In the genomic region with DNA sequence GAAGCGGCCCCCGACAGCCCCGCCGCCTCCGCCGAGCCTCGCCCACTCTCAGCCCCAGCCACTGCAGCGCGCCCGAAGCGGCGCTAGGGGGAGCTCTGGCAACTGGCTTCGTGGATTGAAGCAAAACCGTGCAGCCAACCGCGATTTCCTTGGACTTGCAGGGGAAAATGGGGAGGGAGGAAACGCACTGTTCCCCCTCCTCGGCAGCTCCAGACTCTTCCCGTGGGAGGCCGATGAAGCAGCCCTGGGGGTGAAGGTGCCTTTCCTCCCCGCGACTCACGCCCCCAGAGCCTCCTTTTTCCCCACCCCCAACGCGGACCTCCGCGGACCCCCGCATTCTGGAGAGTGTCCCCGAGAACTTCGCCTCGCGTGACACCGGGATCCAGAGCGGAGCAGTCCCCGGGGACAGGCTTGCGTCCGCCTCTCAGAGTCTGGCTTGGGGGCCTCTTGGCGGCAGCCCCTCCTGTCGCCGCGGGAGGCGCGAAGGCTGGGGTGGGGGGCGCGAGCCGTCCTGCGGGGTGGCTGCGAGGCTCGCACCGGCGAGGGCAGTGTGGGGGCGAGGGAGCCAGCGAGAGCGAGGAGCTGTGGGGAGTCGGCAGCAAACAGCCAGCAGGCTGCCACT, we compare ENCODE assay signal across 8 cellular contexts. TPM values are rescaled to one million over a fixed set of nuclear protein-coding genes. Genes with fewer than 3 reads are reported as not detected.
DNase-seq lines count a peak whose midpoint lies in the region; ATAC-seq and TF ChIP-seq lines count a peak whose summit lies in the region.

No MANE protein-coding gene starts in this region.

- no peaks in the 10 kb centered on the region for H3K36me3 Mint-ChIP-seq in activated naive CD8-positive, alpha-beta T cell treated with anti-CD3 and anti-CD28 coated beads, Interleukin-2, amount 10 ng/mL, durations not matched to agents 7 days and 5 days
- peaks cover 1% of the 10 kb centered on the region for H3K36me3 Mint-ChIP-seq in osteocyte (ENCODE audit: unreplicated experiment)

- no peaks in the 10 kb centered on the region for H3K27me3 ChIP-seq in testis

- peak overlapping the region; percentile 75 for H3K27ac Mint-ChIP-seq in activated naive CD8-positive, alpha-beta T cell treated with anti-CD3 and anti-CD28 coated beads, Interleukin-2, amount 10 ng/mL, durations not matched to agents 7 days and 5 days
- peak overlapping the region; percentile 98 for H3K27ac Mint-ChIP-seq in osteocyte (ENCODE audit: unreplicated experiment)

- no peaks in the 10 kb centered on the region for H3K36me3 ChIP-seq in testis (ENCODE audit: low read depth, missing control alignments)

- DNase-seq in ELF-1 (ENCODE audit: low read depth, low spot score) (peak; percentile 87), MV-4-11 (lab: John Stamatoyannopoulos, UW) (peak; percentile 65), SKM-1 treated with dmso at 0.1 percent for 144 hours (lab: John Stamatoyannopoulos, UW; ENCODE audit: unreplicated experiment) (peak; percentile 57), Right ventricle myocardium inferior (ENCODE audit: missing footprints) (peak; percentile 96), osteocyte (ENCODE audit: extremely low spot score, unreplicated experiment) (peak; percentile 97), testis (peak; percentile 95)
- peak; percentile 89 for DNase-seq in activated naive CD8-positive, alpha-beta T cell treated with anti-CD3 and anti-CD28 coated beads, Interleukin-2, amount 10 ng/mL, durations not matched to agents 7 days and 5 days

- H3K4me1 ChIP-seq in testis: peaks cover 35% of the 10 kb centered on the region

- H3K27ac ChIP-seq in testis: peak overlapping the region; percentile 91 to 99

- H3K27me3 Mint-ChIP-seq in activated naive CD8-positive, alpha-beta T cell treated with anti-CD3 and anti-CD28 coated beads, Interleukin-2, amount 10 ng/mL, durations not matched to agents 7 days and 5 days: peaks cover 19% of the 10 kb centered on the region
- H3K27me3 Mint-ChIP-seq in osteocyte (ENCODE audit: unreplicated experiment): no peaks in the 10 kb centered on the region

- no peak for TF ChIP-seq POLR2A in testis (IDR thresholded peaks at IDR 0.05)

- H3K9me3 ChIP-seq in testis: no peaks in the 10 kb centered on the region

- POLR2A ChIA-PET in activated naive CD8-positive, alpha-beta T cell treated with anti-CD3 and anti-CD28 coated beads, Interleukin-2, amount 10 ng/mL, durations not matched to agents 7 days and 5 days (lab: Charles Lee): interaction anchor here (0.7 to 5.2 kb wide), 12 partner anchors 33 to 452 kb away, joined by 3 to 44 read pairs (median 5); partner anchors contain the start of gene NTMT1

- TF ChIP-seq CTCF in osteocyte (IDR thresholded peaks at IDR 0.05): peak; percentile 97
- TF ChIP-seq CTCF in testis (IDR thresholded peaks at IDR 0.05): peak; percentile 91 to 99 (median 96)

- peak overlapping the region; percentile 71 to 81 for H3K4me3 ChIP-seq in testis

- H3K4me1 Mint-ChIP-seq in activated naive CD8-positive, alpha-beta T cell treated with anti-CD3 and anti-CD28 coated beads, Interleukin-2, amount 10 ng/mL, durations not matched to agents 7 days and 5 days: peaks cover 18% of the 10 kb centered on the region
- peaks cover 35% of the 10 kb centered on the region for H3K4me1 Mint-ChIP-seq in osteocyte (ENCODE audit: unreplicated experiment)

- H3K9me3 Mint-ChIP-seq in activated naive CD8-positive, alpha-beta T cell treated with anti-CD3 and anti-CD28 coated beads, Interleukin-2, amount 10 ng/mL, durations not matched to agents 7 days and 5 days: no peaks in the 10 kb centered on the region
- no peaks in the 10 kb centered on the region for H3K9me3 Mint-ChIP-seq in osteocyte (ENCODE audit: unreplicated experiment)

- intact Hi-C loops in Right ventricle myocardium inferior (cut with DNase I) (loop anchor here (1.0 to 10.0 kb wide), 3 partner anchors 34 to 436 kb away; no protein-coding TSS in a partner anchor), testis (cut with DNase I; ENCODE audit: low total_unique reads) (loop anchor here (10.0 kb wide), 3 partner anchors 81 to 431 kb away; no protein-coding TSS in a partner anchor)

- H3K4me3 Mint-ChIP-seq in activated naive CD8-positive, alpha-beta T cell treated with anti-CD3 and anti-CD28 coated beads, Interleukin-2, amount 10 ng/mL, durations not matched to agents 7 days and 5 days: peak overlapping the region; percentile 83
- peak overlapping the region; percentile 88 for H3K4me3 Mint-ChIP-seq in osteocyte (ENCODE audit: unreplicated experiment)

- 0% methylated on average over 13 to 54 of the region's 55 CpGs for WGBS in testis, 2 donors

- peak; percentile 5 for ATAC-seq in activated naive CD8-positive, alpha-beta T cell treated with anti-CD3 and anti-CD28 coated beads, Interleukin-2, amount 10 ng/mL, durations not matched to agents 7 days and 5 days (ENCODE audit: low read depth)
- ATAC-seq in Right ventricle myocardium inferior: peak; percentile 63
- no peak for ATAC-seq in HG02610 (IDR thresholded peaks at IDR 0.05; ENCODE audit: unreplicated experiment)

RNA-seq across cellular contexts. Expression of gene IER5L, which starts 3.8 kb away (rescaled TPM):
- 1 to 10 TPM; 8.6 to 8.8 TPM for total RNA-seq in activated naive CD8-positive, alpha-beta T cell treated with anti-CD3 and anti-CD28 coated beads, Interleukin-2, amount 10 ng/mL, durations not matched to agents 7 days and 5 days
- total RNA-seq in Right ventricle myocardium inferior (4.6 TPM), osteocyte (60.8 and 63.0 TPM in 2 replicates), testis (10 to 100 TPM; 12.6 to 25.4 TPM)
- 4.8 TPM for polyA plus RNA-seq in testis (ENCODE audit: insufficient read depth, low read depth, low replicate concordance)
